1 cellular context compared by ENCODE assay signal in the genomic region with DNA sequence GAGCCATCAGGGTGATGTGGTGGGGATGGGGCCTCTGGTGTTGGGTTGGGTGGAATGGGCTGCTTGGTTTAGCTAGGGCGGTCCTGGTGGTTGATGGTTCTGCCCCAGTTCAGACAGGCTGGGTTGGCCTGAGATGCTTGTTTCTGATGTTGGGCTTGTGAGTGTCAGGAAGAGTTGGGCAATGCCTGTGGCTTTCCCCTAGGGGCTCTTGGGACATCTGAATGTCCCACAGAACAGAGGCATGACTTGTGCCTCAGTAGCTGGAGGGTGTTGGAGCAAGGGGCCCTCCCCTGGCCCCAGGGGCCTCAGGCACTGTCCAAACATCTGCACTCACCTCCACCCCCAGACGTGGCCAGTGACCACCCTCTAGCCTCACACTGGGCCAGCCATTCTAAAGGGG.
TF ChIP-seq lines count a peak whose summit lies in the region.

No MANE protein-coding gene starts in this region.

TF ChIP-seq in GM23338, 12 proteins besides CTCF, POLR2A, EP300 and RAD21:
- no peak for TF ChIP-seq CREB1 (CRISPR knock-in tag; IDR thresholded peaks at IDR 0.05; ENCODE audit: low read depth)
